In genomic region chr1:14259191-14259757, GRCh38 we compare ENCODE assay signal across 9 cellular contexts.
DNase-seq lines count a peak whose midpoint lies in the region; ATAC-seq and TF ChIP-seq lines count a peak whose summit lies in the region.
"Had no signal": no experiment of that assay in that cellular context is flagged by ENCODE, and none has a peak within 500 bp of the region (broad histone marks: within the 10 kb centered on the region; RNA-seq: fewer than 3 reads in every experiment).

No MANE protein-coding gene starts in this region.

- 76 to 77% methylated on average over 13 of the region's 13 CpGs for WGBS in lung, 2 donors
- WGBS in stomach, 5 donors: 64 to 69% (median 67%) methylated on average over 11 to 13 of the region's 13 CpGs

- DNase-seq in MG63: peak; percentile 90
- DNase-seq in fibroblast of the aortic adventitia (ENCODE audit: low read depth): peak; percentile 74
- peak; percentile 59 for DNase-seq in lung (ENCODE audit: low spot score)
- DNase-seq in stomach: peak; percentile 51
- no peak for DNase-seq in NAMALWA (ENCODE audit: low spot score)
- DNase-seq in stimulated activated CD4-positive, alpha-beta T cell treated with anti-CD3 and anti-CD28 coated beads, Interleukin-1b, Interleukin-23, amount 100 ng/mL, for 48 hours: no peak
- no peak for DNase-seq in NCI-H1092 treated with DMSO at 0.1 percent for 48 hours (lab: John Stamatoyannopoulos, UW)
- no peak for DNase-seq in Kasumi-1 (lab: John Stamatoyannopoulos, UW)
- DNase-seq: activated CD4-positive, alpha-beta T cell treated with anti-CD3 and anti-CD28 coated beads, Interleukin-2, amount 10 ng/mL, durations not matched to agents 24 days and 14 days had no signal

- peak overlapping the region in 1 of 2 donors; percentile 6 for H3K27ac ChIP-seq in lung (ENCODE audit: low read depth in 1 of 2, low read length in 1 of 2)
- H3K27ac ChIP-seq in stomach: peak overlapping the region in 4 of 5 donors; percentile 13 to 68 (median 35)

- ATAC-seq in lung (ENCODE audit: insufficient read depth, low FRiP score): peak; percentile 76

- no peaks in the 10 kb centered on the region for H3K27me3 ChIP-seq in MG63
- no peaks in the 10 kb centered on the region for H3K27me3 ChIP-seq in lung (ENCODE audit: control insufficient read depth, insufficient read depth)
- peaks cover 0 to 26% (median 0%) of the 10 kb centered on the region in 3 donors for H3K27me3 ChIP-seq in stomach

- H3K36me3 ChIP-seq in MG63 (no peaks in the 10 kb centered on the region), lung (ENCODE audit: control insufficient read depth in 2 of 2, insufficient read depth in 2 of 2, low read length in 2 of 2) (no peaks in the 10 kb centered on the region), stomach (no peaks in the 10 kb centered on the region)

- no peaks in the 10 kb centered on the region for H3K9me3 ChIP-seq in MG63
- H3K9me3 ChIP-seq in lung (ENCODE audit: control insufficient read depth in 2 of 2, insufficient read depth in 1 of 2, low read length in 1 of 2): no peaks in the 10 kb centered on the region
- H3K9me3 ChIP-seq in stomach: no peaks in the 10 kb centered on the region

- H3K4me3 ChIP-seq in MG63: no peak overlapping the region
- no peak overlapping the region for H3K4me3 ChIP-seq in fibroblast of the aortic adventitia (ENCODE audit: low read depth, low read length)
- H3K4me3 ChIP-seq in lung: no peak overlapping the region
- no peak overlapping the region for H3K4me3 ChIP-seq in stomach

- TF ChIP-seq POLR2A in stomach (IDR thresholded peaks at IDR 0.05): no peak

- H3K4me1 ChIP-seq in lung (ENCODE audit: control insufficient read depth in 2 of 2, insufficient read depth in 2 of 2, low read length in 2 of 2) (no peaks in the 10 kb centered on the region), stomach (no peaks in the 10 kb centered on the region)

- intact Hi-C loops in stomach (cut with DNase I; ENCODE audit: low total_unique reads): no loop called here

- TF ChIP-seq CTCF in fibroblast of the aortic adventitia (IDR thresholded peaks at IDR 0.05; ENCODE audit: insufficient read depth, low read length) (no peak), lung (IDR thresholded peaks at IDR 0.05; ENCODE audit: control extremely low read depth, extremely low read depth) (no peak), stomach (IDR thresholded peaks at IDR 0.05) (no peak)

- TF ChIP-seq EP300 in stomach (IDR thresholded peaks at IDR 0.05): no peak

Comparison
In these comparisons a context has a peak if more than half of its experiments do, and no peak if none do; other contexts are left out.
1. DNase-seq: peak in MG63 (single experiment), fibroblast of the aortic adventitia (single experiment), lung (single experiment) and stomach (single experiment); none in NAMALWA (single experiment), stimulated activated CD4-positive, alpha-beta T cell treated with anti-CD3 and anti-CD28 coated beads, Interleukin-1b, Interleukin-23, amount 100 ng/mL, for 48 hours (single experiment), NCI-H1092 treated with DMSO at 0.1 percent for 48 hours (single experiment) and Kasumi-1 (0 of 2).